Comparison of ENCODE assay signal across 10 cellular contexts in the genomic region with DNA sequence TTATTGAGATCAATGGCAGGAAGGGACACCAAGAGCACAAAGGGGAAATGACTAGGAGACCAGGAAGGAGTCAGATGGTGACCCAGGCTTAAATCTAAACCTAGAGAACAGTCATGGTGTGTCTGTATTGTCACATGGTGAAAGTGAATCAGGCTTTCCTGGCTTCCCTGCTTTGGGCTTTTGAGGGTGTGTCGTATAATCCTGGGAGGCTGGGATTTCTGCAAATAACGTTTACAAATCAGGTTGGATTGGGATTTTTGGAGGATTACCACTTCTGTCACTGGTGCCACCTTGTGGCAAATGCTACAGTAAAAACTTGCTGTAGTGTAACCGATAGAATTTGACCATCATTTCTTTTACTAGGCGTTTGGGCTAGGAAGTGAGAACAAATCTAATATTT.
DNase-seq lines count a peak whose midpoint lies in the region; ATAC-seq and TF ChIP-seq lines count a peak whose summit lies in the region.
"Had no signal": no experiment of that assay in that cellular context is flagged by ENCODE, and none has a peak within 500 bp of the region (broad histone marks: within the 10 kb centered on the region; RNA-seq: fewer than 3 reads in every experiment).

No MANE protein-coding gene starts in this region.

- no peaks in the 10 kb centered on the region for H3K4me1 ChIP-seq in left ventricle myocardium inferior
- H3K4me1 ChIP-seq in iPS DF 6.9 (ENCODE audit: control insufficient read depth, insufficient read depth, low read length) = no peaks in the 10 kb centered on the region

- H3K36me3 ChIP-seq in left ventricle myocardium inferior = no peaks in the 10 kb centered on the region
- H3K36me3 ChIP-seq in iPS DF 6.9 (ENCODE audit: control insufficient read depth, insufficient read depth, low read length) = no peaks in the 10 kb centered on the region

- peak; percentile 38 for TF ChIP-seq CTCF in left ventricle myocardium inferior (IDR thresholded peaks at IDR 0.05; ENCODE audit: borderline replicate concordance)

- intact Hi-C loops in left ventricle myocardium inferior (cut with micrococcal nuclease) = no loop called here
- intact Hi-C loops in Right ventricle myocardium inferior (cut with DNase I) = no loop called here

- H3K27me3 ChIP-seq in left ventricle myocardium inferior (ENCODE audit: low read depth) (no peaks in the 10 kb centered on the region), iPS DF 6.9 (ENCODE audit: control insufficient read depth, insufficient read depth, low read length) (no peaks in the 10 kb centered on the region)

- no peaks in the 10 kb centered on the region for H3K9me3 ChIP-seq in left ventricle myocardium inferior (replicated peaks)
- no peaks in the 10 kb centered on the region for H3K9me3 ChIP-seq in iPS DF 6.9 (ENCODE audit: control insufficient read depth, insufficient read depth, low read length)

- no CpG with 5 or more reads among the region's 4 CpGs for WGBS in iPS DF 6.9 (ENCODE audit: insufficient coverage, insufficient read length)

- H3K4me3 ChIP-seq in left ventricle myocardium inferior = no peak overlapping the region
- H3K4me3 ChIP-seq in iPS DF 6.9 (ENCODE audit: low read length) = no peak overlapping the region

- H3K27ac ChIP-seq in left ventricle myocardium inferior (replicated peaks) (no peak overlapping the region), iPS DF 6.9 (ENCODE audit: low read length) (no peak overlapping the region)

- DNase-seq in left ventricle myocardium inferior (no peak), Right ventricle myocardium inferior (ENCODE audit: missing footprints) (no peak), amniotic epithelial cell (ENCODE audit: low read depth) (peak; percentile 61), iPS DF 6.9 (ENCODE audit: low read depth, low spot score) (peak; percentile 22), globus pallidus (ENCODE audit: low spot score) (no peak), T-helper 2 cell (no peak)
- DNase-seq in activated CD8-positive, alpha-beta memory T cell treated with anti-CD3 and anti-CD28 coated beads for 24 hours = no peak
- DNase-seq in stimulated activated CD4-positive, alpha-beta T cell treated with anti-CD3 and anti-CD28 coated beads, Interleukin-4, amount 100 ng/mL, for 24 hours = no peak
- DNase-seq: activated T-cell treated with anti-CD3 and anti-CD28 coated beads, Interleukin-2, amount 50 U/mL, for 24 hours; NCI-H2029 treated with DMSO at 0.1 percent for 48 hours had no signal

- ATAC-seq in Right ventricle myocardium inferior = no peak

Comparison
In these comparisons a context has a peak if more than half of its experiments do, and no peak if none do; other contexts are left out.
1. DNase-seq: peak in amniotic epithelial cell (single experiment) and iPS DF 6.9 (single experiment); none in left ventricle myocardium inferior (single experiment), Right ventricle myocardium inferior (single experiment), activated CD8-positive, alpha-beta memory T cell treated with anti-CD3 and anti-CD28 coated beads for 24 hours (single experiment), globus pallidus (single experiment), T-helper 2 cell (0 of 5) and stimulated activated CD4-positive, alpha-beta T cell treated with anti-CD3 and anti-CD28 coated beads, Interleukin-4, amount 100 ng/mL, for 24 hours (single experiment).